Comparison of ENCODE assay signal across 20 cellular contexts in the genomic region with DNA sequence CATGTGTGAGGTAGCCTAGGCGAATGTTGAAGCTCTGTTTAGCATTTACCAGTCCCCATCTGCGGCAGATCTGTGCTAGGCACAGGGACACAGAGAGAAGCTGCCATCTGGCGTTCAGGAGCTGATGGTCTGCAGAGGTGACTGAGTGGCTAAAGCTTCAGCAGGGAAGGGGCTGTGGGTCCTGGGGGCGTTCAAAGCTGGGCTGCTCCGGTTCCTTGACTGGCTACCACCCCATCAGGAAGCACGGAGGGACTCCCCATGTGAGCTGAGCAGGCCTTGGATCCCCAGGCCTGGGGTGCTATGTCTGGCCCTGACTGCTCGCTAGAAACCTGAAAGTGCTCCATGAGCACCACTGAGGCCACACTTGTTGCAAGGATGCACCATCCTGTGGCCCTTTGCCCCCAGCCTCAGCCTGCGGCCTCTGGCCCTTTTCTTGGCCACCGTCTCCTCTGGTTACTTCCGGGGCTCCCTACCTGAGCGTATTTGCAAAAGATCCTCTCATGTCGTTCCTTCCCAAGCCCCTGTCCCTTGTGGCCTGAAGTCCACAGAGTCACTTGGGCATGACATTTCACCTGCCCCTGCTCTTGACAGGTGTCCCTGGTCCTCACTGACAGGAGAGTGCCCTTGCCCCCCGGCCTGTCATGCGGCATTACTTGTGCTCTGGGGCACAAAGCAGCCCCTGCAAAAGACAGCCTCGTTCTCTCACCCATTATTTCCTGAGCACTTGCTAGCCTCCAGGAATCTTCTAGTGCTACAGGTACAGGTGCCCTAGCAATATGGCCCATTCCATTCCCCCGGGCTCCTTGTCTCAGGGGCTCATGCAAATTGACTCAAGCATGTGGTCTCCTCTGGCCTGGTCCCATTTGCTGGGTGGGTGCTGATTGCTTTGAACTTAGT.
A peak's percentile ranks its signal among the peaks of the same experiment; 100 is the strongest.
DNase-seq lines count a peak whose midpoint lies in the region; ATAC-seq, FAIRE-seq and TF ChIP-seq lines count a peak whose summit lies in the region.
"Had no signal": no experiment of that assay in that cellular context is flagged by ENCODE, and none has a peak within 500 bp of the region (broad histone marks: within the 10 kb centered on the region; RNA-seq: fewer than 3 reads in every experiment).

No MANE protein-coding gene starts in this region.

- TF ChIP-seq POLR2A in heart left ventricle (IDR thresholded peaks at IDR 0.05): no peak

- H3K9me3 Mint-ChIP-seq in endodermal cell: peaks cover 18% of the 10 kb centered on the region

- H3K9ac ChIP-seq in endodermal cell (ENCODE audit: extremely low read depth, low read length, poor library complexity, severe bottlenecking): no peak overlapping the region

- peaks cover 0 to 18% (median 7%) of the 10 kb centered on the region in 12 donors for H3K9me3 ChIP-seq in heart left ventricle
- peaks cover 7% of the 10 kb centered on the region for H3K9me3 ChIP-seq in endodermal cell (ENCODE audit: control insufficient read depth, low read length)
- no peaks in the 10 kb centered on the region for H3K9me3 ChIP-seq in SJCRH30 (replicated peaks)
- H3K9me3 ChIP-seq in small intestine (ENCODE audit: control insufficient read depth, low read depth): no peaks in the 10 kb centered on the region

- no peak overlapping the region for H3K27ac Mint-ChIP-seq in endodermal cell
- H3K27ac Mint-ChIP-seq: IgD-negative memory B cell had no signal

- no peak for TF ChIP-seq CTCF in heart left ventricle (IDR thresholded peaks at IDR 0.05)
- TF ChIP-seq CTCF in endodermal cell (conservative IDR thresholded peaks at IDR 0.05): no peak

- no peaks in the 10 kb centered on the region for H3K4me1 Mint-ChIP-seq in endodermal cell

- H3K27me3 ChIP-seq in heart left ventricle (peaks cover 0 to 6% (median 0%) of the 10 kb centered on the region in 9 donors), endodermal cell (ENCODE audit: control insufficient read depth, insufficient read depth, low read length, poor library complexity, severe bottlenecking) (no peaks in the 10 kb centered on the region), SJCRH30 (no peaks in the 10 kb centered on the region), small intestine (ENCODE audit: control insufficient read depth in 2 of 2, insufficient read depth in 2 of 2, low read length in 2 of 2) (peaks cover 0 to 2% of the 10 kb centered on the region in 2 donors)

- H3K4me3 ChIP-seq in heart left ventricle (no peak overlapping the region), endodermal cell (ENCODE audit: low read length) (no peak overlapping the region), SJCRH30 (no peak overlapping the region), small intestine (ENCODE audit: low read depth in 1 of 2, low read length in 2 of 2) (no peak overlapping the region)

- no peak for ATAC-seq in heart left ventricle
- ATAC-seq: Right ventricle myocardium inferior had no signal

- no peak overlapping the region for H3K4me3 Mint-ChIP-seq in endodermal cell

- H3K36me3 ChIP-seq in heart left ventricle: no peaks in the 10 kb centered on the region
- no peaks in the 10 kb centered on the region for H3K36me3 ChIP-seq in endodermal cell (ENCODE audit: control insufficient read depth, insufficient read depth, low read length)
- H3K36me3 ChIP-seq in SJCRH30: no peaks in the 10 kb centered on the region
- H3K36me3 ChIP-seq in small intestine (ENCODE audit: control insufficient read depth in 2 of 2, insufficient read depth in 2 of 2, low read length in 2 of 2): no peaks in the 10 kb centered on the region

- no peaks in the 10 kb centered on the region for H3K27me3 Mint-ChIP-seq in endodermal cell (ENCODE audit: insufficient read depth)

- DNase-seq in cardiac septum (ENCODE audit: low spot score) (peak; percentile 69), heart left ventricle (no peak), endodermal cell (peak; percentile 28), SJCRH30 (no peak), iPS-NIHi7 (ENCODE audit: extremely low spot score) (no peak), small intestine (no peak)
- DNase-seq in stimulated activated CD8-positive, alpha-beta memory T cell treated with anti-CD3 and anti-CD28 coated beads, Interleukin-4, amount 100 ng/mL, for 48 hours: peak; percentile 10
- DNase-seq: AML-193, DMS53, GDM1, NCI-H1105, NCI-H1694, NCI-H2081 treated with DMSO at 0.1 percent for 48 hours, NCI-H2171 treated with DMSO at 0.1 percent for 48 hours, NCI-H526 had no signal

- H3K36me3 Mint-ChIP-seq in endodermal cell (ENCODE audit: low read depth): no peaks in the 10 kb centered on the region

- H3K4me1 ChIP-seq in heart left ventricle: no peaks in the 10 kb centered on the region
- no peaks in the 10 kb centered on the region for H3K4me1 ChIP-seq in endodermal cell (ENCODE audit: control insufficient read depth, insufficient read depth, low read length)
- no peaks in the 10 kb centered on the region for H3K4me1 ChIP-seq in SJCRH30
- H3K4me1 ChIP-seq in small intestine (ENCODE audit: control insufficient read depth in 2 of 2, insufficient read depth in 1 of 2, low read depth in 1 of 2, low read length in 1 of 2): no peaks in the 10 kb centered on the region

- intact Hi-C loops in cardiac septum (cut with DNase I) (no loop called here), heart left ventricle (cut with DNase I) (no loop called here)

- 88 to 93% (median 89%) methylated on average over 15 to 16 of the region's 16 CpGs for WGBS in heart left ventricle, 4 donors
- WGBS in endodermal cell (ENCODE audit: insufficient coverage in 1 of 2, insufficient read length in 1 of 2), 2 experiments: 90 to 92% methylated on average over 10 to 16 of the region's 16 CpGs
- 85 to 90% (median 86%) methylated on average over 16 of the region's 16 CpGs for WGBS in small intestine, 3 donors

- no peak for FAIRE-seq in small intestine (lab: Jason Lieb, UNC)
- FAIRE-seq: D721Med, GM18507, GM19239 had no signal

- H3K27ac ChIP-seq in heart left ventricle: no peak overlapping the region
- no peak overlapping the region for H3K27ac ChIP-seq in endodermal cell (ENCODE audit: low read depth, low read length)
- H3K27ac ChIP-seq in SJCRH30: no peak overlapping the region
- no peak overlapping the region for H3K27ac ChIP-seq in small intestine (ENCODE audit: low read depth in 1 of 2, low read length in 1 of 2)

Comparison
In these comparisons a context has a peak if more than half of its experiments do, and no peak if none do; other contexts are left out.
1. DNase-seq: peak in cardiac septum (single experiment), endodermal cell (single experiment) and stimulated activated CD8-positive, alpha-beta memory T cell treated with anti-CD3 and anti-CD28 coated beads, Interleukin-4, amount 100 ng/mL, for 48 hours (single experiment); none in heart left ventricle (0 of 5), SJCRH30 (0 of 2), iPS-NIHi7 (single experiment) and small intestine (single experiment).